ENCODE assay signal across 1 cellular context in the genomic region with DNA sequence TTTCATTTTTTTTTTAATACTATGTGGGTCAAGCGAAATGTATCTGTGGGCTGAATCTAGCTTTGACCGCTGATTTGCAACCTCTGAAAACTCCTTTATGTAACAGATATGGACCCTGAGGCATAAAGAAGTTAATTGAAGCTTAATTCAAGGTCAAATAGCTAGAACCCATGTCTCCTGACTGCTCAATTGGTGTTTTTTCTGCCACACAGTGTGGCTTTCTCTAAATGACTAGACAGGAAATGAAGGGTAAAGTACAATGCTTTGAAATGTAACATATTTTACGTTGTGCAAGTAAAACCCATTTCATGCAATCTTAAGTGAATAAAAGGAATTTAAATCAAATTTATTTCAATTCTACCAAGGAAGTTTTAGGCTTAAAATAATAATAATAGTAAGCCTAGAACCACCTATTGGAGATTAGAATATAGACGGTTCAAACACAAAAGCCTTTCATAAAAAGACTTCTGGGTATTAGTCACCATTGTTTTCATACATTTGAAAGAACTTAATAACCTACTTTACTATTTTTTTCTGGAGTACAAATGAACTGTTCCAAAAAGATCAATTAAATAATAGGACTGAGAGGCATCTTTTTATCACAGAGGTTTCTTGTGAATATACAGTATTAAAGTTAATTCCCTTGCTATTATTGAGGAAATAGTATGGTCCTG.
A peak's percentile ranks its signal among the peaks of the same experiment; 100 is the strongest.
TF ChIP-seq lines count a peak whose summit lies in the region.

No MANE protein-coding gene starts in this region.

TF ChIP-seq in GM12878, 131 proteins besides CTCF, POLR2A, EP300 and RAD21 (continued from another document):
- TF ChIP-seq BRCA1 (IDR thresholded peaks at IDR 0.05; ENCODE audit: low read depth, low read length) = no peak
- TF ChIP-seq ESRRA (IDR thresholded peaks at IDR 0.05; ENCODE audit: low read length) = peak; percentile 88; the same call in 1 of the 2 replicates
- peak; percentile 57 for TF ChIP-seq ZNF24 (IDR thresholded peaks at IDR 0.05)
- TF ChIP-seq JUNB (IDR thresholded peaks at IDR 0.05) = peak; percentile 51; the same call in 1 of the 2 replicates
- TF ChIP-seq, protein P1, sequence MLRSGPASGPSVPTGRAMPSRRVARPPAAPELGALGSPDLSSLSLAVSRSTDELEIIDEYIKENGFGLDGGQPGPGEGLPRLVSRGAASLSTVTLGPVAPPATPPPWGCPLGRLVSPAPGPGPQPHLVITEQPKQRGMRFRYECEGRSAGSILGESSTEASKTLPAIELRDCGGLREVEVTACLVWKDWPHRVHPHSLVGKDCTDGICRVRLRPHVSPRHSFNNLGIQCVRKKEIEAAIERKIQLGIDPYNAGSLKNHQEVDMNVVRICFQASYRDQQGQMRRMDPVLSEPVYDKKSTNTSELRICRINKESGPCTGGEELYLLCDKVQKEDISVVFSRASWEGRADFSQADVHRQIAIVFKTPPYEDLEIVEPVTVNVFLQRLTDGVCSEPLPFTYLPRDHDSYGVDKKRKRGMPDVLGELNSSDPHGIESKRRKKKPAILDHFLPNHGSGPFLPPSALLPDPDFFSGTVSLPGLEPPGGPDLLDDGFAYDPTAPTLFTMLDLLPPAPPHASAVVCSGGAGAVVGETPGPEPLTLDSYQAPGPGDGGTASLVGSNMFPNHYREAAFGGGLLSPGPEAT (IDR thresholded peaks at IDR 0.05; ENCODE audit: low read depth) = 0 out of 2 replicates have a peak, but pooled peaks have one; percentile 40
- TF ChIP-seq DPF2 (IDR thresholded peaks at IDR 0.05) = peak; percentile 94
- 0 out of 2 replicates have a peak, but pooled peaks have one; percentile 25 for TF ChIP-seq GATAD2B (conservative IDR thresholded peaks at IDR 0.05; ENCODE audit: low read depth)
- no peak for TF ChIP-seq STAT1 (conservative IDR thresholded peaks at IDR 0.05)
- no peak for TF ChIP-seq ASH2L (IDR thresholded peaks at IDR 0.05; ENCODE audit: borderline replicate concordance, low read depth)
- TF ChIP-seq NR2F1 (conservative IDR thresholded peaks at IDR 0.05) = peak; percentile 80
- TF ChIP-seq IKZF1 (conservative IDR thresholded peaks at IDR 0.05) = peak; percentile 32; the same call in 1 of the 2 replicates
